ENCODE assay signal across 4 cellular contexts in the genomic region with DNA sequence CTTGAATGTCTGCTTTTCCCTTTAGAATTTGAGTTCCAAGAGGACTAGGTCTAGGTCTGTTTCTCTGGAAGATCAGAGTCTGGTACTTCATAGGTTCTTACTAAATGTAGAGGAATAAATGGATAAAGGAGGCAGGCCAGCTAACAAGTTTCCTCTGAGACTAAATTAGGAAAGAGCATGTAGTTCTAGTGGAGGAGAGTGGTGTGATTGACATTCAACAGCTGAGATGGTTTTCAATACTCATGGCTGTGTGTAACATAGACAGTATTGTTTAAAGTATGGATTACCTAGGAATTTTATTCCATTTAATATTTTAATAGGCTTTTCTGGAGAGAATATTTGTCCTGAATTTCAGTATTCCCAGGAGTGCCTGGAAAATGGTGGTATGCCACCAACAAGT.
"Had no signal": no experiment of that assay in that cellular context is flagged by ENCODE, and none has a peak within 500 bp of the region (broad histone marks: within the 10 kb centered on the region; RNA-seq: fewer than 3 reads in every experiment).

No MANE protein-coding gene starts in this region.

- DNase-seq: H9, HCEC 1CT, IMR-90 had no signal

- ATAC-seq: GM23338 had no signal

- H3K4me2 ChIP-seq: GM23338 had no signal

- H2AFZ ChIP-seq: GM23338 had no signal

- H3K4me3 ChIP-seq: GM23338 had no signal
